ENCODE assay signal across 11 cellular contexts in the genomic region with DNA sequence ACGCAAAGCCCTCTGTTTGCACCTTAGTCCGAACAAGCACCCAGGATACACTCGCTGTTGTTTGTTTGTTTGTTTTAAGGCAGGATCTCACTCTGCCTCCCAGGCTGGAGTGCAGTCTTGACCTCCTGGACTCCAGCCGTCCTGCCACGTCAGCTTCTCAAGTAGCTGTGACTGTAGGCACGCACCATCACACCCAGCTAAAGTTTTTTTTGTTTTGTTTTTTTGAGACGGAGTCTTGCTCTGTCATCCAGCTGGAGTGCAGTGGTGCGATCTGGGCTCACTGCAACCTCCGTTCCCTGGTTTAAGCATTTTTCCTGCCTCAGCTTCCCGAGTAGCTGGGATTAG.
DNase-seq lines count a peak whose midpoint lies in the region; ATAC-seq and TF ChIP-seq lines count a peak whose summit lies in the region.
"Had no signal": no experiment of that assay in that cellular context is flagged by ENCODE, and none has a peak within 500 bp of the region (broad histone marks: within the 10 kb centered on the region; RNA-seq: fewer than 3 reads in every experiment).

No MANE protein-coding gene starts in this region.

- H3K27me3 Mint-ChIP-seq in natural killer cell (ENCODE audit: low read depth in 2 of 2) = no peaks in the 10 kb centered on the region
- H3K27me3 Mint-ChIP-seq in natural killer cell treated with Interleukin-12 subunit alpha and Interleukin-12 subunit beta and Interleukin-15 and Interleukin-18, amount 100 ng/mL, for 72 hours = no peaks in the 10 kb centered on the region

- H3K4me3 Mint-ChIP-seq in natural killer cell = no peak overlapping the region
- no peak overlapping the region for H3K4me3 Mint-ChIP-seq in natural killer cell treated with Interleukin-12 subunit alpha and Interleukin-12 subunit beta and Interleukin-15 and Interleukin-18, amount 100 ng/mL, for 72 hours

- DNase-seq in natural killer cell (no peak), epithelial cell of prostate (ENCODE audit: low read depth, low spot score) (no peak), GM20000 (ENCODE audit: low spot score) (no peak), HAP-1 (ENCODE audit: low spot score in 2 of 2) (no peak), LoVo (ENCODE audit: low spot score) (no peak)
- no peak for DNase-seq in natural killer cell treated with Interleukin-12 subunit alpha and Interleukin-12 subunit beta and Interleukin-15 and Interleukin-18, amount 100 ng/mL, for 72 hours (ENCODE audit: low spot score)
- DNase-seq: BE2C, NCI-H1436 had no signal

- no peaks in the 10 kb centered on the region for H3K27me3 ChIP-seq in HAP-1 (ENCODE audit: low read depth)
- H3K27me3 ChIP-seq: BE2C had no signal

- H3K27ac ChIP-seq in epithelial cell of prostate (peak overlapping the region; percentile 29), mesodermal cell (ENCODE audit: low read depth, low read length, severe bottlenecking) (peak overlapping the region; percentile 59)
- H3K27ac ChIP-seq: parathyroid adenoma had no signal

- peaks cover 74 to 76% of the 10 kb centered on the region in 2 donors for H3K4me1 Mint-ChIP-seq in natural killer cell
- H3K4me1 Mint-ChIP-seq in natural killer cell treated with Interleukin-12 subunit alpha and Interleukin-12 subunit beta and Interleukin-15 and Interleukin-18, amount 100 ng/mL, for 72 hours (ENCODE audit: low read depth in 2 of 2) = peaks cover 8 to 65% of the 10 kb centered on the region in 2 donors

- no peak overlapping the region for H3K4me3 ChIP-seq in mesodermal cell (ENCODE audit: extremely low read depth, insufficient read depth, low read length, poor library complexity, severe bottlenecking)
- no peak overlapping the region for H3K4me3 ChIP-seq in HAP-1

- in situ Hi-C loops in HAP-1 (cut with MboI; ENCODE audit: low sequenced_read_pairs) = no loop called here

- peak overlapping the region; percentile 71 to 83 for H3K27ac Mint-ChIP-seq in natural killer cell
- H3K27ac Mint-ChIP-seq in natural killer cell treated with Interleukin-12 subunit alpha and Interleukin-12 subunit beta and Interleukin-15 and Interleukin-18, amount 100 ng/mL, for 72 hours = peak overlapping the region in 1 of 2 donors; percentile 88

- intact Hi-C loops in natural killer cell (cut with micrococcal nuclease) = no loop called here

- TF ChIP-seq CTCF in natural killer cell (IDR thresholded peaks at IDR 0.05) (no peak), GM20000 (IDR thresholded peaks at IDR 0.05; ENCODE audit: extremely low read depth, missing control alignments) (no peak)

- H3K9me3 ChIP-seq in mesodermal cell (ENCODE audit: control insufficient read depth, low read length) = no peaks in the 10 kb centered on the region
- no peaks in the 10 kb centered on the region for H3K9me3 ChIP-seq in HAP-1
- H3K9me3 ChIP-seq: BE2C had no signal

- H3K9me3 Mint-ChIP-seq in natural killer cell = no peaks in the 10 kb centered on the region
- no peaks in the 10 kb centered on the region for H3K9me3 Mint-ChIP-seq in natural killer cell treated with Interleukin-12 subunit alpha and Interleukin-12 subunit beta and Interleukin-15 and Interleukin-18, amount 100 ng/mL, for 72 hours

- ATAC-seq in natural killer cell (no peak), GM19324 (IDR thresholded peaks at IDR 0.05; ENCODE audit: low FRiP score, unreplicated experiment) (no peak)
- ATAC-seq in natural killer cell treated with Interleukin-12 subunit alpha and Interleukin-12 subunit beta and Interleukin-15 and Interleukin-18, amount 100 ng/mL, for 72 hours = no peak

- H3K36me3 Mint-ChIP-seq in natural killer cell = no peaks in the 10 kb centered on the region
- H3K36me3 Mint-ChIP-seq in natural killer cell treated with Interleukin-12 subunit alpha and Interleukin-12 subunit beta and Interleukin-15 and Interleukin-18, amount 100 ng/mL, for 72 hours = no peaks in the 10 kb centered on the region

- H3K4me1 ChIP-seq in mesodermal cell (ENCODE audit: control insufficient read depth, insufficient read depth, low read length, poor library complexity, severe bottlenecking) = peaks cover 56% of the 10 kb centered on the region
- H3K4me1 ChIP-seq in HAP-1 = no peaks in the 10 kb centered on the region
- H3K4me1 ChIP-seq: BE2C had no signal

- 94 to 98% methylated on average over 7 to 9 of the region's 10 CpGs for WGBS in mesodermal cell (ENCODE audit: insufficient coverage in 2 of 2), 2 experiments

- H3K36me3 ChIP-seq in mesodermal cell (ENCODE audit: control insufficient read depth, insufficient read depth, low read length) (peaks cover 92% of the 10 kb centered on the region), HAP-1 (replicated peaks) (peaks cover 8% of the 10 kb centered on the region)
